1 cellular context compared by ENCODE assay signal in the genomic region with DNA sequence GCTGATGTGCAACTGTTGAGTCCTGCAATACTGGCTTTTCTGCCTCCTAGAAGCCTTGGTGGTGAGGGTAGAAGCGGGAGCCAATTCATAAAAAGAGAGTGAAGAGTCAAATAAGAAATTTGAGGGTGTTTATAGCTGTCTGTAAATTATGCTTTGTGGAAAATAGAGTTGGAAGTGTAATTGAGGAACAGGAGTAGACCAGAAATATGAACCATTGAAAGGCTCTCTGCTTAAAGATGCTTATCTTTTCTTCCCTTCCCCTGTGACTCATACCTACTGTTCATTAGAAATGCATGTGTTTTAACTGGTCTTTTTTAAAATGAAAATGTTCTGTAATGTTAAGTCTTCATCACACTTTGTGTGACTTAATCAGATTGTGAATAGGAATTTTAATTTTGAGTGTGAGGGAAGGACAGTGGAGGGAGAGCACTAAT.
TF ChIP-seq lines count a peak whose summit lies in the region.

No MANE protein-coding gene starts in this region.

TF ChIP-seq in K562, 482 proteins besides CTCF, POLR2A, EP300 and RAD21 (continued from another document and continues in another):
- TF ChIP-seq ETV1 (tag; conservative IDR thresholded peaks at IDR 0.05; ENCODE audit: low read depth) = peak; percentile 67
- peak; percentile 56 for TF ChIP-seq FOS (IDR thresholded peaks at IDR 0.05; ENCODE audit: extremely low read depth, insufficient read length)
- TF ChIP-seq RNF2 (IDR thresholded peaks at IDR 0.05) = peak; percentile 37; the same call in 1 of the 2 replicates
- TF ChIP-seq NFIC (IDR thresholded peaks at IDR 0.05) = no peak
- TF ChIP-seq ZNF134 (CRISPR knock-in tag; conservative IDR thresholded peaks at IDR 0.05) = no peak
- TF ChIP-seq, protein P1, sequence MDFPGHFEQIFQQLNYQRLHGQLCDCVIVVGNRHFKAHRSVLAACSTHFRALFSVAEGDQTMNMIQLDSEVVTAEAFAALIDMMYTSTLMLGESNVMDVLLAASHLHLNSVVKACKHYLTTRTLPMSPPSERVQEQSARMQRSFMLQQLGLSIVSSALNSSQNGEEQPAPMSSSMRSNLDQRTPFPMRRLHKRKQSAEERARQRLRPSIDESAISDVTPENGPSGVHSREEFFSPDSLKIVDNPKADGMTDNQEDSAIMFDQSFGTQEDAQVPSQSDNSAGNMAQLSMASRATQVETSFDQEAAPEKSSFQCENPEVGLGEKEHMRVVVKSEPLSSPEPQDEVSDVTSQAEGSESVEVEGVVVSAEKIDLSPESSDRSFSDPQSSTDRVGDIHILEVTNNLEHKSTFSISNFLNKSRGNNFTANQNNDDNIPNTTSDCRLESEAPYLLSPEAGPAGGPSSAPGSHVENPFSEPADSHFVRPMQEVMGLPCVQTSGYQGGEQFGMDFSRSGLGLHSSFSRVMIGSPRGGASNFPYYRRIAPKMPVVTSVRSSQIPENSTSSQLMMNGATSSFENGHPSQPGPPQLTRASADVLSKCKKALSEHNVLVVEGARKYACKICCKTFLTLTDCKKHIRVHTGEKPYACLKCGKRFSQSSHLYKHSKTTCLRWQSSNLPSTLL (IDR thresholded peaks at IDR 0.05) = no peak
- TF ChIP-seq ZKSCAN8 (CRISPR knock-in tag; IDR thresholded peaks at IDR 0.05) = peak; percentile 78; the same call in 1 of the 2 replicates
- TF ChIP-seq XRCC3 (IDR thresholded peaks at IDR 0.05) = no peak
- TF ChIP-seq NR4A1 (CRISPR knock-in tag; IDR thresholded peaks at IDR 0.05) = no peak
- TF ChIP-seq NR4A1 (tag; IDR thresholded peaks at IDR 0.05) = peak; percentile 57; the same call in 1 of the 2 replicates
- TF ChIP-seq, protein P2, sequence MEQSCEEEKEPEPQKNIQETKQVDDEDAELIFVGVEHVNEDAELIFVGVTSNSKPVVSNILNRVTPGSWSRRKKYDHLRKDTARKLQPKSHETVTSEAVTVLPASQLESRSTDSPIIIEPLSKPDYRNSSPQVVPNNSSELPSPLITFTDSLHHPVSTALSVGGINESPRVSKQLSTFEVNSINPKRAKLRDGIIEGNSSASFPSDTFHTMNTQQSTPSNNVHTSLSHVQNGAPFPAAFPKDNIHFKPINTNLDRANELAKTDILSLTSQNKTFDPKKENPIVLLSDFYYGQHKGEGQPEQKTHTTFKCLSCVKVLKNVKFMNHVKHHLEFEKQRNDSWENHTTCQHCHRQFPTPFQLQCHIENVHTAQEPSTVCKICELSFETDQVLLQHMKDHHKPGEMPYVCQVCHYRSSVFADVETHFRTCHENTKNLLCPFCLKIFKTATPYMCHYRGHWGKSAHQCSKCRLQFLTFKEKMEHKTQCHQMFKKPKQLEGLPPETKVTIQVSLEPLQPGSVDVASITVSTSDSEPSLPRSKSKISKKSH (CRISPR knock-in tag; IDR thresholded peaks at IDR 0.05) = no peak
- no peak for TF ChIP-seq SMAD3 (CRISPR knock-in tag; conservative IDR thresholded peaks at IDR 0.05)
- TF ChIP-seq, protein P3, sequence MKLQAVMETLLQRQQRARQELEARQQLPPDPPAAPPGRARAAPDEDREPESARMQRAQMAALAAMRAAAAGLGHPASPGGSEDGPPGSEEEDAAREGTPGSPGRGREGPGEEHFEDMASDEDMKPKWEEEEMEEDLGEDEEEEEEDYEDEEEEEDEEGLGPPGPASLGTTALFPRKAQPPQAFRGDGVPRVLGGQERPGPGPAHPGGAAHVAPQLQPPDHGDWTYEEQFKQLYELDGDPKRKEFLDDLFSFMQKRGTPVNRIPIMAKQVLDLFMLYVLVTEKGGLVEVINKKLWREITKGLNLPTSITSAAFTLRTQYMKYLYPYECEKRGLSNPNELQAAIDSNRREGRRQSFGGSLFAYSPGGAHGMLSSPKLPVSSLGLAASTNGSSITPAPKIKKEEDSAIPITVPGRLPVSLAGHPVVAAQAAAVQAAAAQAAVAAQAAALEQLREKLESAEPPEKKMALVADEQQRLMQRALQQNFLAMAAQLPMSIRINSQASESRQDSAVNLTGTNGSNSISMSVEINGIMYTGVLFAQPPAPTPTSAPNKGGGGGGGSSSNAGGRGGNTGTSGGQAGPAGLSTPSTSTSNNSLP (IDR thresholded peaks at IDR 0.05; ENCODE audit: borderline replicate concordance, low read depth, low read length) = 0 out of 2 replicates have a peak, but pooled peaks have one; percentile 35
- TF ChIP-seq SRSF7 (optimal IDR thresholded peaks at IDR 0.05; ENCODE audit: low read depth, low read length) = no peak
- no peak for TF ChIP-seq MYNN (IDR thresholded peaks at IDR 0.05)
- TF ChIP-seq MYNN (CRISPR knock-in tag; IDR thresholded peaks at IDR 0.05) = no peak
- TF ChIP-seq MAZ (CRISPR knock-in tag; conservative IDR thresholded peaks at IDR 0.05 in 1 of 2, IDR thresholded peaks at IDR 0.05 in 1 of 2) = peak; percentile 12 to 18; a peak in 1 of 4 replicates
- TF ChIP-seq, protein P4, sequence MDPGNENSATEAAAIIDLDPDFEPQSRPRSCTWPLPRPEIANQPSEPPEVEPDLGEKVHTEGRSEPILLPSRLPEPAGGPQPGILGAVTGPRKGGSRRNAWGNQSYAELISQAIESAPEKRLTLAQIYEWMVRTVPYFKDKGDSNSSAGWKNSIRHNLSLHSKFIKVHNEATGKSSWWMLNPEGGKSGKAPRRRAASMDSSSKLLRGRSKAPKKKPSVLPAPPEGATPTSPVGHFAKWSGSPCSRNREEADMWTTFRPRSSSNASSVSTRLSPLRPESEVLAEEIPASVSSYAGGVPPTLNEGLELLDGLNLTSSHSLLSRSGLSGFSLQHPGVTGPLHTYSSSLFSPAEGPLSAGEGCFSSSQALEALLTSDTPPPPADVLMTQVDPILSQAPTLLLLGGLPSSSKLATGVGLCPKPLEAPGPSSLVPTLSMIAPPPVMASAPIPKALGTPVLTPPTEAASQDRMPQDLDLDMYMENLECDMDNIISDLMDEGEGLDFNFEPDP (CRISPR knock-in tag; IDR thresholded peaks at IDR 0.05) = 0 out of 2 replicates have a peak, but pooled peaks have one; percentile 15
- 0 out of 2 replicates have a peak, but pooled peaks have one; percentile 44 for TF ChIP-seq ZNF644 (tag; IDR thresholded peaks at IDR 0.05; ENCODE audit: low read depth)
- TF ChIP-seq BACH1 (tag; IDR thresholded peaks at IDR 0.05) = peak; percentile 64; the same call in 1 of the 2 replicates
- TF ChIP-seq, protein P5, sequence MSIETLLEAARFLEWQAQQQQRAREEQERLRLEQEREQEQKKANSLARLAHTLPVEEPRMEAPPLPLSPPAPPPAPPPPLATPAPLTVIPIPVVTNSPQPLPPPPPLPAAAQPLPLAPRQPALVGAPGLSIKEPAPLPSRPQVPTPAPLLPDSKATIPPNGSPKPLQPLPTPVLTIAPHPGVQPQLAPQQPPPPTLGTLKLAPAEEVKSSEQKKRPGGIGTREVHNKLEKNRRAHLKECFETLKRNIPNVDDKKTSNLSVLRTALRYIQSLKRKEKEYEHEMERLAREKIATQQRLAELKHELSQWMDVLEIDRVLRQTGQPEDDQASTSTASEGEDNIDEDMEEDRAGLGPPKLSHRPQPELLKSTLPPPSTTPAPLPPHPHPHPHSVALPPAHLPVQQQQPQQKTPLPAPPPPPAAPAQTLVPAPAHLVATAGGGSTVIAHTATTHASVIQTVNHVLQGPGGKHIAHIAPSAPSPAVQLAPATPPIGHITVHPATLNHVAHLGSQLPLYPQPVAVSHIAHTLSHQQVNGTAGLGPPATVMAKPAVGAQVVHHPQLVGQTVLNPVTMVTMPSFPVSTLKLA (conservative IDR thresholded peaks at IDR 0.05) = peak in 1 of 2 experiments; percentile 35; a peak in 1 of 4 replicates
- TF ChIP-seq TEAD4 (IDR thresholded peaks at IDR 0.05; ENCODE audit: low read length) = peak; percentile 61; the same call in 1 of the 2 replicates
- no peak for TF ChIP-seq TEAD4 (CRISPR knock-in tag; IDR thresholded peaks at IDR 0.05; ENCODE audit: borderline replicate concordance)
- TF ChIP-seq TAF7 (tag; IDR thresholded peaks at IDR 0.05) = no peak
- peak; percentile 25 for TF ChIP-seq CCNT2 (IDR thresholded peaks at IDR 0.05; ENCODE audit: borderline replicate concordance, extremely low read depth, insufficient read length, low read depth, low read length)
- TF ChIP-seq, protein P6, sequence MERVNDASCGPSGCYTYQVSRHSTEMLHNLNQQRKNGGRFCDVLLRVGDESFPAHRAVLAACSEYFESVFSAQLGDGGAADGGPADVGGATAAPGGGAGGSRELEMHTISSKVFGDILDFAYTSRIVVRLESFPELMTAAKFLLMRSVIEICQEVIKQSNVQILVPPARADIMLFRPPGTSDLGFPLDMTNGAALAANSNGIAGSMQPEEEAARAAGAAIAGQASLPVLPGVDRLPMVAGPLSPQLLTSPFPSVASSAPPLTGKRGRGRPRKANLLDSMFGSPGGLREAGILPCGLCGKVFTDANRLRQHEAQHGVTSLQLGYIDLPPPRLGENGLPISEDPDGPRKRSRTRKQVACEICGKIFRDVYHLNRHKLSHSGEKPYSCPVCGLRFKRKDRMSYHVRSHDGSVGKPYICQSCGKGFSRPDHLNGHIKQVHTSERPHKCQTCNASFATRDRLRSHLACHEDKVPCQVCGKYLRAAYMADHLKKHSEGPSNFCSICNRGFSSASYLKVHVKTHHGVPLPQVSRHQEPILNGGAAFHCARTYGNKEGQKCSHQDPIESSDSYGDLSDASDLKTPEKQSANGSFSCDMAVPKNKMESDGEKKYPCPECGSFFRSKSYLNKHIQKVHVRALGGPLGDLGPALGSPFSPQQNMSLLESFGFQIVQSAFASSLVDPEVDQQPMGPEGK (CRISPR knock-in tag; IDR thresholded peaks at IDR 0.05; ENCODE audit: borderline replicate concordance) = 0 out of 2 replicates have a peak, but pooled peaks have one; percentile 48
- TF ChIP-seq, protein P7, sequence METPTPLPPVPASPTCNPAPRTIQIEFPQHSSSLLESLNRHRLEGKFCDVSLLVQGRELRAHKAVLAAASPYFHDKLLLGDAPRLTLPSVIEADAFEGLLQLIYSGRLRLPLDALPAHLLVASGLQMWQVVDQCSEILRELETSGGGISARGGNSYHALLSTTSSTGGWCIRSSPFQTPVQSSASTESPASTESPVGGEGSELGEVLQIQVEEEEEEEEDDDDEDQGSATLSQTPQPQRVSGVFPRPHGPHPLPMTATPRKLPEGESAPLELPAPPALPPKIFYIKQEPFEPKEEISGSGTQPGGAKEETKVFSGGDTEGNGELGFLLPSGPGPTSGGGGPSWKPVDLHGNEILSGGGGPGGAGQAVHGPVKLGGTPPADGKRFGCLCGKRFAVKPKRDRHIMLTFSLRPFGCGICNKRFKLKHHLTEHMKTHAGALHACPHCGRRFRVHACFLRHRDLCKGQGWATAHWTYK (CRISPR knock-in tag; IDR thresholded peaks at IDR 0.05) = peak; percentile 6; the same call in 1 of the 2 replicates
- TF ChIP-seq PTRF (tag; IDR thresholded peaks at IDR 0.05) = peak; percentile 66; the same call in 1 of the 2 replicates
- no peak for TF ChIP-seq SREBF2 (CRISPR knock-in tag; IDR thresholded peaks at IDR 0.05)
- peak; percentile 98 for TF ChIP-seq FOSL1 (tag; conservative IDR thresholded peaks at IDR 0.05)
- 0 out of 2 replicates have a peak, but pooled peaks have one; percentile 43 for TF ChIP-seq BRD4 (IDR thresholded peaks at IDR 0.05)
- TF ChIP-seq, protein P8, sequence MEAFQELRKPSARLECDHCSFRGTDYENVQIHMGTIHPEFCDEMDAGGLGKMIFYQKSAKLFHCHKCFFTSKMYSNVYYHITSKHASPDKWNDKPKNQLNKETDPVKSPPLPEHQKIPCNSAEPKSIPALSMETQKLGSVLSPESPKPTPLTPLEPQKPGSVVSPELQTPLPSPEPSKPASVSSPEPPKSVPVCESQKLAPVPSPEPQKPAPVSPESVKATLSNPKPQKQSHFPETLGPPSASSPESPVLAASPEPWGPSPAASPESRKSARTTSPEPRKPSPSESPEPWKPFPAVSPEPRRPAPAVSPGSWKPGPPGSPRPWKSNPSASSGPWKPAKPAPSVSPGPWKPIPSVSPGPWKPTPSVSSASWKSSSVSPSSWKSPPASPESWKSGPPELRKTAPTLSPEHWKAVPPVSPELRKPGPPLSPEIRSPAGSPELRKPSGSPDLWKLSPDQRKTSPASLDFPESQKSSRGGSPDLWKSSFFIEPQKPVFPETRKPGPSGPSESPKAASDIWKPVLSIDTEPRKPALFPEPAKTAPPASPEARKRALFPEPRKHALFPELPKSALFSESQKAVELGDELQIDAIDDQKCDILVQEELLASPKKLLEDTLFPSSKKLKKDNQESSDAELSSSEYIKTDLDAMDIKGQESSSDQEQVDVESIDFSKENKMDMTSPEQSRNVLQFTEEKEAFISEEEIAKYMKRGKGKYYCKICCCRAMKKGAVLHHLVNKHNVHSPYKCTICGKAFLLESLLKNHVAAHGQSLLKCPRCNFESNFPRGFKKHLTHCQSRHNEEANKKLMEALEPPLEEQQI (IDR thresholded peaks at IDR 0.05) = peak; percentile 67
- TF ChIP-seq, protein P9, sequence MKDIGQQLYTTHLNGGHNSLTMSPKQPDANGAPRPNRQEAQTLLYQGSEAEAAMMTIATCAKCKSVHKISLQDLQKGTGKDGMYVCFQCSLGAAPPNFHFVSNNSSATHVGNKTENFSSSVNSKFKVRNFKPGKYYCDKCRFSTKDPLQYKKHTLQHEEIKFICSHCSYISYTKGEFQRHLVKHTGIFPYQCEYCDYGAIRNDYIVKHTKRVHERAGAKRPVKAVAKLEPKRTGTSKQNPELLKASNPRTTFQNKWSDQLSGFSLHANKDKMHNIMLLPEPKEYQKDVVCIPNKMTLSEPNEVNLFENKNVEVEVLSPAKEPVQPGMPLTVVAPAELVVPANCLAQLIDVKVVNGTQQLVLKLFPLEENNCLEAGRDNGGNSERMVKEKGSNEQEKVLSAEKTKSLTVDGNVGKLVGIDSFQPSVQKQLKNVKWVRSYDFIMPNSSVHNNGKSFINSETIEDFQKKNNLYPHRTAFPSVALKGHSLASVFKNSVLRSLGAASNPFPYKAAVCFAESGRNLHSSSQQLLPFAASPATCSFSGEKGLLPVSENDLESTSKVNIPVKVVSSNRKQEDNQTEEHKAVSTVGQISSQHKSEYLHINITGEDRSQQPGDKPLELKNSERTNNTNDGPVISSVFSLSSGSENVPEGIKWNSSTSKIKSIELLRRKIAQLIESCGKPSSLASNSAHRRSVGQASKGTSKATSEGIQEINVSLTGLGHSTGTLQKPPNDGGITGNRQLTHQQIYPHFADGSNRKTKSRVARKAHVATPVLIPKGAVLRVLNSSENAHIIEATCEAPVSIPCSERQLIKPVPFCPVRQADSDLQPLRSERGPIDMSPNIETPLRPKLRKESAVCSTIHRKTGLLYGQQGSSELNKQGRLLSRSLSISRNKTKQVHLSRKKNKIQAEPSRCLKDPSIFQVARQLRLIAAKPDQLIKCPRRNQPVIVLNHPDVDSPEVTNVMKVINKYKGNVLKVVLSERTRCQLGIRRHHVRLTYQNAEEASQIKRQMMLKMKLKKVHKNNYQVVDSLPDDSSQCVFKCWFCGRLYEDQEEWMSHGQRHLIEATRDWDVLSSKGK (CRISPR knock-in tag; IDR thresholded peaks at IDR 0.05) = no peak
- no peak for TF ChIP-seq ATF1 (CRISPR knock-in tag; IDR thresholded peaks at IDR 0.05)
- TF ChIP-seq ATF1 (tag; IDR thresholded peaks at IDR 0.05) = peak; percentile 23; the same call in 1 of the 2 replicates
- TF ChIP-seq TAL1 (IDR thresholded peaks at IDR 0.05) = no peak
- TF ChIP-seq, protein P10, sequence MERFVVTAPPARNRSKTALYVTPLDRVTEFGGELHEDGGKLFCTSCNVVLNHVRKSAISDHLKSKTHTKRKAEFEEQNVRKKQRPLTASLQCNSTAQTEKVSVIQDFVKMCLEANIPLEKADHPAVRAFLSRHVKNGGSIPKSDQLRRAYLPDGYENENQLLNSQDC (CRISPR knock-in tag; IDR thresholded peaks at IDR 0.05) = no peak
- TF ChIP-seq ZNF311 (CRISPR knock-in tag; IDR thresholded peaks at IDR 0.05) = peak; percentile 78
- no peak for TF ChIP-seq DACH1 (IDR thresholded peaks at IDR 0.05; ENCODE audit: partially characterized antibody)
- 0 out of 2 replicates have a peak, but pooled peaks have one; percentile 20 for TF ChIP-seq RFX7 (CRISPR knock-in tag; IDR thresholded peaks at IDR 0.05)
- no peak for TF ChIP-seq ZNF584 (CRISPR knock-in tag; IDR thresholded peaks at IDR 0.05; ENCODE audit: low read depth)
- TF ChIP-seq ZNF561 (CRISPR knock-in tag; conservative IDR thresholded peaks at IDR 0.05) = 0 out of 2 replicates have a peak, but pooled peaks have one; percentile 40
